Comparison of ENCODE assay signal across 21 cellular contexts in genomic region chr1:18140411-18140810, GRCh38. TPM values are rescaled to one million over a fixed set of nuclear protein-coding genes. Genes with fewer than 3 reads are reported as not detected.
A peak's percentile ranks its signal among the peaks of the same experiment; 100 is the strongest.
DNase-seq lines count a peak whose midpoint lies in the region; ATAC-seq, FAIRE-seq and TF ChIP-seq lines count a peak whose summit lies in the region.
"Had no signal": no experiment of that assay in that cellular context is flagged by ENCODE, and none has a peak within 500 bp of the region (broad histone marks: within the 10 kb centered on the region; RNA-seq: fewer than 3 reads in every experiment).

No MANE protein-coding gene starts in this region.

- DNase-seq in G401 (ENCODE audit: low spot score) (peak; percentile 77), bronchial epithelial cell (ENCODE audit: low read depth) (no peak), neural crest cell (ENCODE audit: low read depth, low spot score) (no peak), GM10266 (ENCODE audit: extremely low spot score) (no peak), NK-92 (lab: John Stamatoyannopoulos, UW; ENCODE audit: unreplicated experiment) (no peak)
- DNase-seq in activated T-cell treated with anti-CD3 and anti-CD28 coated beads, Interleukin-2, amount 50 U/mL, for 72 hours, result no peak
- DNase-seq: 8988T; Calu3; CD4-positive, alpha-beta memory T cell; COR-L47; DMS53; DMS79 treated with DMSO at 0.1 percent for 48 hours; GM23248; H7 had no signal

- no peaks in the 10 kb centered on the region for H3K27me3 ChIP-seq in bronchial epithelial cell (ENCODE audit: control insufficient read depth, insufficient read depth, low read length)

- no peak overlapping the region for H3K4me3 Mint-ChIP-seq in neural crest cell
- no peak overlapping the region for H3K4me3 Mint-ChIP-seq in activated T-cell treated with anti-CD3 and anti-CD28 coated beads, Interleukin-2, amount 50 U/mL, for 72 hours
- H3K4me3 Mint-ChIP-seq: CD4-positive, alpha-beta memory T cell had no signal

- H3K4me1 Mint-ChIP-seq in neural crest cell, result no peaks in the 10 kb centered on the region
- no peaks in the 10 kb centered on the region for H3K4me1 Mint-ChIP-seq in activated T-cell treated with anti-CD3 and anti-CD28 coated beads, Interleukin-2, amount 50 U/mL, for 72 hours (ENCODE audit: low read depth)
- H3K4me1 Mint-ChIP-seq: CD4-positive, alpha-beta memory T cell had no signal

- H3K4me3 ChIP-seq in bronchial epithelial cell (ENCODE audit: low read depth, low read length), result no peak overlapping the region
- H3K4me3 ChIP-seq: GM12878, GM23248 had no signal

- peak overlapping the region; percentile 94 for H3K27ac Mint-ChIP-seq in neural crest cell (ENCODE audit: unreplicated experiment)
- no peak overlapping the region for H3K27ac Mint-ChIP-seq in activated T-cell treated with anti-CD3 and anti-CD28 coated beads, Interleukin-2, amount 50 U/mL, for 72 hours
- H3K27ac Mint-ChIP-seq: CD4-positive, alpha-beta memory T cell had no signal

- in situ Hi-C loops in G401 (cut with HindIII; ENCODE audit: low sequenced_read_pairs), result no loop called here

- no peak for ATAC-seq in HG02970 (IDR thresholded peaks at IDR 0.05; ENCODE audit: low FRiP score, unreplicated experiment)
- no peak for ATAC-seq in activated T-cell treated with anti-CD3 and anti-CD28 coated beads, Interleukin-2, amount 50 U/mL, for 72 hours (replicated peaks in 1 of 2)
- ATAC-seq: GM12878, HCT116 had no signal

- no peak for TF ChIP-seq CTCF in bronchial epithelial cell (IDR thresholded peaks at IDR 0.05; ENCODE audit: insufficient read depth, low read length, severe bottlenecking)
- no peak for TF ChIP-seq CTCF in neural crest cell (conservative IDR thresholded peaks at IDR 0.05)
- no peak for TF ChIP-seq CTCF in GM10266 (IDR thresholded peaks at IDR 0.05; ENCODE audit: control insufficient read depth, insufficient read depth, low read depth, missing control alignments)

- no peaks in the 10 kb centered on the region for H3K36me3 Mint-ChIP-seq in neural crest cell (ENCODE audit: low read depth)
- H3K36me3 Mint-ChIP-seq in activated T-cell treated with anti-CD3 and anti-CD28 coated beads, Interleukin-2, amount 50 U/mL, for 72 hours (ENCODE audit: insufficient read depth in 2 of 2), result no peaks in the 10 kb centered on the region
- H3K36me3 Mint-ChIP-seq: CD4-positive, alpha-beta memory T cell had no signal

- H3K9me3 Mint-ChIP-seq in neural crest cell, result no peaks in the 10 kb centered on the region
- H3K9me3 Mint-ChIP-seq in activated T-cell treated with anti-CD3 and anti-CD28 coated beads, Interleukin-2, amount 50 U/mL, for 72 hours, result no peaks in the 10 kb centered on the region

- FAIRE-seq in bronchial epithelial cell (lab: Jason Lieb, UNC), result peak; percentile 13
- FAIRE-seq: G401.6, GM12878, GM19239, H1 had no signal

- peaks cover 11% of the 10 kb centered on the region for H3K27me3 Mint-ChIP-seq in neural crest cell (ENCODE audit: low read depth)
- H3K27me3 Mint-ChIP-seq in activated T-cell treated with anti-CD3 and anti-CD28 coated beads, Interleukin-2, amount 50 U/mL, for 72 hours (ENCODE audit: low read depth), result no peaks in the 10 kb centered on the region

- H3K36me3 ChIP-seq in bronchial epithelial cell (ENCODE audit: control insufficient read depth, insufficient read depth, low read length), result no peaks in the 10 kb centered on the region

RNA-seq across cellular contexts. Expression of gene IGSF21, which starts 32.8 kb away (rescaled TPM):
- not detected in 2 replicates for total RNA-seq in G401 (2014; rRNA removed; shearing (Covaris generic))
- total RNA-seq in bronchial epithelial cell, result not detected in 2 replicates
- 0.35 TPM in 1 of 2 replicates, not detected in the other for total RNA-seq in neural crest cell
- not detected for total RNA-seq in activated T-cell treated with anti-CD3 and anti-CD28 coated beads, Interleukin-2, amount 50 U/mL, for 72 hours
- total RNA-seq: Calu3; CD4-positive, alpha-beta memory T cell; Daoy; GM12878; GM23248 had no signal
